In genomic region chr1:6040859-6041415, GRCh38 we compare ENCODE assay signal across 13 cellular contexts.
"Had no signal": no experiment of that assay in that cellular context is flagged by ENCODE, and none has a peak within 500 bp of the region (broad histone marks: within the 10 kb centered on the region; RNA-seq: fewer than 3 reads in every experiment).

No MANE protein-coding gene starts in this region.

- H3K9me3 ChIP-seq: esophagus squamous epithelium, gastrocnemius medialis, spleen, testis, vagina had no signal

- H3K27me3 Mint-ChIP-seq: activated B cell treated with CpG ODN at 0.5 μM for 24 hours; activated naive CD4-positive, alpha-beta T cell treated with anti-CD3 and anti-CD28 coated beads, Interleukin-2, amount 10 ng/mL, durations not matched to agents 7 days and 5 days had no signal

- H3K27ac ChIP-seq: esophagus squamous epithelium, gastrocnemius medialis, spleen, testis, vagina had no signal

- H3K27me3 ChIP-seq: spleen, testis, vagina had no signal

- H3K27ac Mint-ChIP-seq: activated B cell treated with CpG ODN at 0.5 μM for 24 hours; activated naive CD4-positive, alpha-beta T cell treated with anti-CD3 and anti-CD28 coated beads, Interleukin-2, amount 10 ng/mL, durations not matched to agents 7 days and 5 days; endodermal cell; nephron progenitor cell had no signal

- H3K9me3 Mint-ChIP-seq: activated B cell treated with CpG ODN at 0.5 μM for 24 hours; activated naive CD4-positive, alpha-beta T cell treated with anti-CD3 and anti-CD28 coated beads, Interleukin-2, amount 10 ng/mL, durations not matched to agents 7 days and 5 days; endodermal cell; nephron progenitor cell had no signal

- H3K4me3 ChIP-seq: esophagus squamous epithelium, gastrocnemius medialis, spleen, testis, vagina had no signal

- ATAC-seq: gastrocnemius medialis had no signal

- H3K36me3 ChIP-seq: esophagus squamous epithelium, gastrocnemius medialis, vagina had no signal

- DNase-seq: activated B cell treated with CpG ODN at 0.5 μM for 24 hours; activated effector memory CD4-positive, alpha-beta T cell treated with Interleukin-2 at 50 U/mL for 16 hours; cortex of kidney; esophagus squamous epithelium; gastrocnemius medialis; mesenchymal stem cell; occipital lobe had no signal

- H3K4me3 Mint-ChIP-seq: activated B cell treated with CpG ODN at 0.5 μM for 24 hours; activated naive CD4-positive, alpha-beta T cell treated with anti-CD3 and anti-CD28 coated beads, Interleukin-2, amount 10 ng/mL, durations not matched to agents 7 days and 5 days; endodermal cell; nephron progenitor cell had no signal

- H3K4me1 ChIP-seq: esophagus squamous epithelium, gastrocnemius medialis, vagina had no signal
